ENCODE assay signal across 9 cellular contexts in genomic region chr2:97935719-97936161, GRCh38.
DNase-seq lines count a peak whose midpoint lies in the region; ATAC-seq and TF ChIP-seq lines count a peak whose summit lies in the region.
"Had no signal": no experiment of that assay in that cellular context is flagged by ENCODE, and none has a peak within 500 bp of the region (broad histone marks: within the 10 kb centered on the region; RNA-seq: fewer than 3 reads in every experiment).

No MANE protein-coding gene starts in this region.

- no peaks in the 10 kb centered on the region for H3K27me3 ChIP-seq in RWPE2 (ENCODE audit: insufficient read depth, poor library complexity, severe bottlenecking)
- no peaks in the 10 kb centered on the region for H3K27me3 ChIP-seq in right lobe of liver
- no peaks in the 10 kb centered on the region for H3K27me3 ChIP-seq in CD8-positive, alpha-beta T cell (ENCODE audit: insufficient read depth, low read length)

- no peaks in the 10 kb centered on the region for H3K27me3 Mint-ChIP-seq in CD8-positive, alpha-beta T cell (ENCODE audit: low read depth)
- H3K27me3 Mint-ChIP-seq: dendritic cell treated with granulocyte-macrophage colony-stimulating factor and Interleukin-4, amounts not matched to agents 40 ng/mL and 50 ng/mL, for 4 days had no signal

- H3K4me1 Mint-ChIP-seq in CD8-positive, alpha-beta T cell (ENCODE audit: low read depth) = peaks cover 82% of the 10 kb centered on the region

- H3K27ac ChIP-seq in C4-2B = peak overlapping the region; percentile 36; the same call in 1 of the 2 replicates
- H3K27ac ChIP-seq in RWPE2 (ENCODE audit: poor library complexity, severe bottlenecking) = peak overlapping the region; percentile 24
- H3K27ac ChIP-seq in right lobe of liver = no peak overlapping the region
- H3K27ac ChIP-seq in CD8-positive, alpha-beta T cell (ENCODE audit: low read depth, low read length) = no peak overlapping the region

- H3K9me3 Mint-ChIP-seq in CD8-positive, alpha-beta T cell = peaks cover 2% of the 10 kb centered on the region
- H3K9me3 Mint-ChIP-seq: dendritic cell treated with granulocyte-macrophage colony-stimulating factor and Interleukin-4, amounts not matched to agents 40 ng/mL and 50 ng/mL, for 4 days had no signal

- DNase-seq in HEK293T (ENCODE audit: extremely low spot score) (peak; percentile 17), RWPE2 (ENCODE audit: low spot score) (no peak), right lobe of liver (no peak), AML-193 (lab: John Stamatoyannopoulos, UW) (no peak), HK-2 (ENCODE audit: unreplicated experiment) (no peak)
- DNase-seq in CD8-positive, alpha-beta T cell = no peak

- no peak for TF ChIP-seq POLR2A in right lobe of liver (IDR thresholded peaks at IDR 0.05)

- H3K36me3 Mint-ChIP-seq in CD8-positive, alpha-beta T cell = peaks cover 3% of the 10 kb centered on the region

- WGBS in right lobe of liver (ENCODE audit: insufficient coverage, low coverage, low lambda C conversion rate, missing lambda C conversion rate) = 10% methylated on average over 2 of the region's 2 CpGs

- no peak overlapping the region for H3K27ac Mint-ChIP-seq in CD8-positive, alpha-beta T cell
- H3K27ac Mint-ChIP-seq: dendritic cell treated with granulocyte-macrophage colony-stimulating factor and Interleukin-4, amounts not matched to agents 40 ng/mL and 50 ng/mL, for 4 days had no signal

- H3K4me1 ChIP-seq in RWPE2 (ENCODE audit: insufficient read depth, poor library complexity, severe bottlenecking) (peaks cover 20% of the 10 kb centered on the region), right lobe of liver (peaks cover 0 to 30% (median 17%) of the 10 kb centered on the region in 4 donors)
- H3K4me1 ChIP-seq in CD8-positive, alpha-beta T cell (ENCODE audit: insufficient read depth, low read length) = peaks cover 18% of the 10 kb centered on the region

- CTCF ChIA-PET in HEK293T (lab: Yijun Ruan, JAX) = interaction anchor here (0.7 kb wide), 1 partner anchor 129 kb away, joined by 3 read pairs; no protein-coding TSS in a partner anchor
- CTCF ChIA-PET in CD8-positive, alpha-beta T cell (lab: Charles Lee) = no interaction called here

- POLR2A ChIA-PET in HEK293T (lab: Yijun Ruan, JAX) = no interaction called here
- POLR2A ChIA-PET in CD8-positive, alpha-beta T cell (lab: Charles Lee) = no interaction called here

- no peak overlapping the region for H3K4me3 ChIP-seq in RWPE2 (ENCODE audit: severe bottlenecking)
- H3K4me3 ChIP-seq in right lobe of liver = no peak overlapping the region
- no peak overlapping the region for H3K4me3 ChIP-seq in CD8-positive, alpha-beta T cell (ENCODE audit: low read depth, low read length)

- no peak overlapping the region for H3K4me3 Mint-ChIP-seq in CD8-positive, alpha-beta T cell
- H3K4me3 Mint-ChIP-seq: dendritic cell treated with granulocyte-macrophage colony-stimulating factor and Interleukin-4, amounts not matched to agents 40 ng/mL and 50 ng/mL, for 4 days had no signal

- intact Hi-C loops in right lobe of liver (cut with DNase I) = no loop called here
- intact Hi-C loops in CD8-positive, alpha-beta T cell (cut with DNase I, micrococcal nuclease) = no loop called here

- H3K9me3 ChIP-seq in RWPE2 (ENCODE audit: severe bottlenecking) (no peaks in the 10 kb centered on the region), right lobe of liver (no peaks in the 10 kb centered on the region)
- no peaks in the 10 kb centered on the region for H3K9me3 ChIP-seq in CD8-positive, alpha-beta T cell (ENCODE audit: low read length)

- peak; percentile 87 for ATAC-seq in RWPE2 (ENCODE audit: low read depth)
- ATAC-seq in right lobe of liver = peak; percentile 60 to 76 (median 74)
- ATAC-seq in CD8-positive, alpha-beta T cell = no peak
- ATAC-seq in HG02588 (IDR thresholded peaks at IDR 0.05; ENCODE audit: unreplicated experiment) = no peak

- TF ChIP-seq CTCF in C4-2B (conservative IDR thresholded peaks at IDR 0.05) = no peak
- no peak for TF ChIP-seq CTCF in RWPE2 (IDR thresholded peaks at IDR 0.05; ENCODE audit: poor library complexity, severe bottlenecking)
- TF ChIP-seq CTCF in right lobe of liver (IDR thresholded peaks at IDR 0.05) = no peak
- TF ChIP-seq CTCF in CD8-positive, alpha-beta T cell (IDR thresholded peaks at IDR 0.05) = no peak

- no peaks in the 10 kb centered on the region for H3K36me3 ChIP-seq in RWPE2 (ENCODE audit: low read depth)
- H3K36me3 ChIP-seq in right lobe of liver = no peaks in the 10 kb centered on the region
- H3K36me3 ChIP-seq in CD8-positive, alpha-beta T cell (ENCODE audit: insufficient read depth, low read length) = no peaks in the 10 kb centered on the region

TF ChIP-seq in HEK293T, 16 proteins besides CTCF, POLR2A, EP300 and RAD21:
- TF ChIP-seq L3MBTL2 (conservative IDR thresholded peaks at IDR 0.05) (no peak), SP1 (IDR thresholded peaks at IDR 0.05) (no peak), NFRKB (IDR thresholded peaks at IDR 0.05) (no peak), BHLHE40 (IDR thresholded peaks at IDR 0.05; ENCODE audit: borderline replicate concordance) (no peak), FOXK2 (IDR thresholded peaks at IDR 0.05) (no peak), CTBP1 (IDR thresholded peaks at IDR 0.05; ENCODE audit: borderline replicate concordance) (no peak), PKNOX1 (IDR thresholded peaks at IDR 0.05) (no peak), SUZ12 (IDR thresholded peaks at IDR 0.05) (no peak), ELF4 (IDR thresholded peaks at IDR 0.05) (no peak), HDGF (IDR thresholded peaks at IDR 0.05; ENCODE audit: borderline replicate concordance) (no peak), TARDBP (IDR thresholded peaks at IDR 0.05) (no peak), ARNT (IDR thresholded peaks at IDR 0.05) (no peak), FOXA1 (IDR thresholded peaks at IDR 0.05) (no peak)

Comparison
In these comparisons a context has a peak if more than half of its experiments do, and no peak if none do; other contexts are left out.
1. H3K27ac ChIP-seq: peak in C4-2B (single experiment) and RWPE2 (single experiment); none in right lobe of liver (0 of 3) and CD8-positive, alpha-beta T cell (single experiment).
2. ATAC-seq: peak in RWPE2 (single experiment) and right lobe of liver (4 of 4); none in CD8-positive, alpha-beta T cell (single experiment) and HG02588 (single experiment).